In the genomic region with DNA sequence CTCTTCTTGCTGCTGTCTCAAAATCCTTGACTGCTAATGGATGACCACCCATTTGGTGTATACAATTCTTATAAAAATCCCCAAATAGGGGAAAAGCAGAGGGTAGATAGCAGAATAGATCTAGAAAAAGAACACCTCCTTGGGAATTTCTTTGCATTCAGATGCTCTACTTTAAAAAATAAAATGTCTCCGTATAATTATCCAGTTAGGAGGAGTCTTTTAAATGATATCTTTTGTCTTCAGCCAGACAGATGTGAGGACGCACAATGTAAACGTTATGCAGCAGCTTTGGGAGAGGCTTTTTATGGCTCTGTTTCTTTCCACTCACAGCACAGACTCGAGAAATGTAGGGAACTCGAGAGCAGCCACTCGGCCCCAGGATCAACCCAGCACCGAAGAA, we compare ENCODE assay signal across 14 cellular contexts.
"Had no signal": no experiment of that assay in that cellular context is flagged by ENCODE, and none has a peak within 500 bp of the region (broad histone marks: within the 10 kb centered on the region; RNA-seq: fewer than 3 reads in every experiment).

No MANE protein-coding gene starts in this region.

- H3K4me1 ChIP-seq: adrenal gland had no signal

- H3K4me3 ChIP-seq: adrenal gland, ovary had no signal

- H3K9me3 ChIP-seq: adrenal gland, SK-N-SH had no signal

- H3K9me2 ChIP-seq: SK-N-SH had no signal

- H3K4me3 Mint-ChIP-seq: neural crest cell had no signal

- H3K9me3 Mint-ChIP-seq: activated T-helper 2 cell treated with anti-CD3 and anti-CD28 coated beads, Interferon-gamma antibody, Interleukin-2, Interleukin-4, amounts not matched to agents 10 μg/mL and 5 μg/mL and 100 μg/mL, durations not matched to agents 14 hours and 24 hours and 36 hours; neural crest cell had no signal

- H3K27ac ChIP-seq: adrenal gland, ovary had no signal

- DNase-seq: activated CD4-positive, alpha-beta T cell treated with anti-CD3 and anti-CD28 coated beads for 48 hours; activated naive CD4-positive, alpha-beta T cell treated with anti-CD3 and anti-CD28 coated beads, Interleukin-2, amount 50 U/mL, for 16 hours; activated T-cell treated with anti-CD3 and anti-CD28 coated beads for 4 hours; adrenal gland; effector CD4-positive, alpha-beta T cell; ovary; retina; SK-N-SH; small intestine; T-helper 1 cell; trophoblast cell had no signal

- H3K27ac Mint-ChIP-seq: activated T-helper 2 cell treated with anti-CD3 and anti-CD28 coated beads, Interferon-gamma antibody, Interleukin-2, Interleukin-4, amounts not matched to agents 10 μg/mL and 5 μg/mL and 100 μg/mL, durations not matched to agents 14 hours and 24 hours and 36 hours had no signal

- H3K27me3 ChIP-seq: ovary had no signal

- FAIRE-seq: colon, small intestine had no signal

- H3K36me3 ChIP-seq: adrenal gland, ovary had no signal

- H3K9ac ChIP-seq: SK-N-SH had no signal

- H3K4me2 ChIP-seq: SK-N-SH had no signal
